1 cellular context compared by ENCODE assay signal in the genomic region with DNA sequence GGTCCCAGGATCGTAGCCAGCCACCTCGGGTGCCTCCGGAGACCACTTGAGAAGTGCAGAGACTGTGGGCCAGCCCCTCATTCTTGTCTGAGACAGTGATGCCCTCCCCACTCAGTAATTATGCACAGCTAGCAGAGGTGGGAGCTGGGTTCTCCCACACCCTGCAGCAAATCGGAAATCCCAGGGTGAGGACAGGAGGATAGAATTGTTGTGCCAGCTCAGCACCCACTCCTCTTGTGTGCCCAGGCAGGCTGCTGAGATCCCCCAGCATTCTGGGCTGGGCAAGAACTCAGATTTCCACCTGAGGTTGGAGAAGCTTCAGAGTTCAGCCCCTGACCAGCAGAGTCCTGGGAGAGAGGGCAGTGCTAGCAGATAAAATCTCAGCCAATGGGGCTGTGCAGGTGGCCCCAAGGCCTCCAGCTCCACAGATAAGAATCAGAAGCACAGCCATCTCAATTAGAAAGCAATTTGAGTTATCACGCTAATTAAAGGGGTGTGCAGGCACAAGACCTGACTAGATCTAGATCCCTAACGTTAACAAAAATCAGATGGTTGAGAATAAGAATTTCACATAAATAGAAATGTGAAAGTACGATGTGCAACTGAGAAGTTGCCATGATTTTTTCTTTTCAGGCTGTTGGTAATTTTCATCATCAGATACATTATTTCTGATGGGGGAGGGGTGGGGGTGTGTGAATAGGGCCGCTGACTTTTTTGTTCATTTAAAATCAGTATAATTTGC.
TF ChIP-seq lines count a peak whose summit lies in the region.

No MANE protein-coding gene starts in this region.

TF ChIP-seq in SK-N-SH, 30 proteins besides CTCF, POLR2A, EP300 and RAD21:
- no peak for TF ChIP-seq TEAD4 (IDR thresholded peaks at IDR 0.05; ENCODE audit: borderline replicate concordance, insufficient read depth)
- TF ChIP-seq GABPA (IDR thresholded peaks at IDR 0.05; ENCODE audit: low read depth), result no peak
- peak; percentile 65 for TF ChIP-seq TCF12 (IDR thresholded peaks at IDR 0.05)
- no peak for TF ChIP-seq ZBTB33 (IDR thresholded peaks at IDR 0.05; ENCODE audit: borderline replicate concordance, low read depth)
- peak; percentile 100 for TF ChIP-seq GATA2 (CRISPR knock-in tag; IDR thresholded peaks at IDR 0.05)
- TF ChIP-seq MEF2A (IDR thresholded peaks at IDR 0.05; ENCODE audit: borderline replicate concordance, low read depth), result no peak
- TF ChIP-seq, protein P1, sequence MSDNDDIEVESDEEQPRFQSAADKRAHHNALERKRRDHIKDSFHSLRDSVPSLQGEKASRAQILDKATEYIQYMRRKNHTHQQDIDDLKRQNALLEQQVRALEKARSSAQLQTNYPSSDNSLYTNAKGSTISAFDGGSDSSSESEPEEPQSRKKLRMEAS (IDR thresholded peaks at IDR 0.05; ENCODE audit: low read depth), result no peak
- TF ChIP-seq NFIC (IDR thresholded peaks at IDR 0.05; ENCODE audit: borderline replicate concordance), result no peak
- no peak for TF ChIP-seq NRF1 (IDR thresholded peaks at IDR 0.05; ENCODE audit: low read depth, low read length)
- TF ChIP-seq FOSL2 (IDR thresholded peaks at IDR 0.05; ENCODE audit: borderline replicate concordance, low read depth), result no peak
- TF ChIP-seq SMC3 (IDR thresholded peaks at IDR 0.05; ENCODE audit: low read depth, low read length), result peak; percentile 10; the same call in 1 of the 2 replicates
- TF ChIP-seq MXI1 (IDR thresholded peaks at IDR 0.05; ENCODE audit: low read depth, low read length), result peak; percentile 60; the same call in 1 of the 2 replicates
- no peak for TF ChIP-seq USF2 (IDR thresholded peaks at IDR 0.05; ENCODE audit: borderline replicate concordance, low read depth, low read length)
- TF ChIP-seq RFX5 (IDR thresholded peaks at IDR 0.05; ENCODE audit: low read length), result no peak
- no peak for TF ChIP-seq JUND (IDR thresholded peaks at IDR 0.05)
- peak; percentile 96 for TF ChIP-seq FOXJ3 (CRISPR knock-in tag; IDR thresholded peaks at IDR 0.05)
- TF ChIP-seq FOXM1 (IDR thresholded peaks at IDR 0.05; ENCODE audit: low read depth), result no peak
- no peak for TF ChIP-seq YY1 (IDR thresholded peaks at IDR 0.05; ENCODE audit: low read depth)
- no peak for TF ChIP-seq ELF1 (IDR thresholded peaks at IDR 0.05)
- TF ChIP-seq TAF1 (IDR thresholded peaks at IDR 0.05; ENCODE audit: borderline replicate concordance, low read depth, low read length), result no peak
- TF ChIP-seq RXRA (IDR thresholded peaks at IDR 0.05; ENCODE audit: borderline replicate concordance, low read depth), result no peak
- TF ChIP-seq, protein P2, sequence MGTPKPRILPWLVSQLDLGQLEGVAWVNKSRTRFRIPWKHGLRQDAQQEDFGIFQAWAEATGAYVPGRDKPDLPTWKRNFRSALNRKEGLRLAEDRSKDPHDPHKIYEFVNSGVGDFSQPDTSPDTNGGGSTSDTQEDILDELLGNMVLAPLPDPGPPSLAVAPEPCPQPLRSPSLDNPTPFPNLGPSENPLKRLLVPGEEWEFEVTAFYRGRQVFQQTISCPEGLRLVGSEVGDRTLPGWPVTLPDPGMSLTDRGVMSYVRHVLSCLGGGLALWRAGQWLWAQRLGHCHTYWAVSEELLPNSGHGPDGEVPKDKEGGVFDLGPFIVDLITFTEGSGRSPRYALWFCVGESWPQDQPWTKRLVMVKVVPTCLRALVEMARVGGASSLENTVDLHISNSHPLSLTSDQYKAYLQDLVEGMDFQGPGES (IDR thresholded peaks at IDR 0.05; ENCODE audit: low read depth, low read length), result no peak
- TF ChIP-seq CHD2 (IDR thresholded peaks at IDR 0.05; ENCODE audit: low read length, partially characterized antibody), result peak; percentile 90
- TF ChIP-seq, protein P3, sequence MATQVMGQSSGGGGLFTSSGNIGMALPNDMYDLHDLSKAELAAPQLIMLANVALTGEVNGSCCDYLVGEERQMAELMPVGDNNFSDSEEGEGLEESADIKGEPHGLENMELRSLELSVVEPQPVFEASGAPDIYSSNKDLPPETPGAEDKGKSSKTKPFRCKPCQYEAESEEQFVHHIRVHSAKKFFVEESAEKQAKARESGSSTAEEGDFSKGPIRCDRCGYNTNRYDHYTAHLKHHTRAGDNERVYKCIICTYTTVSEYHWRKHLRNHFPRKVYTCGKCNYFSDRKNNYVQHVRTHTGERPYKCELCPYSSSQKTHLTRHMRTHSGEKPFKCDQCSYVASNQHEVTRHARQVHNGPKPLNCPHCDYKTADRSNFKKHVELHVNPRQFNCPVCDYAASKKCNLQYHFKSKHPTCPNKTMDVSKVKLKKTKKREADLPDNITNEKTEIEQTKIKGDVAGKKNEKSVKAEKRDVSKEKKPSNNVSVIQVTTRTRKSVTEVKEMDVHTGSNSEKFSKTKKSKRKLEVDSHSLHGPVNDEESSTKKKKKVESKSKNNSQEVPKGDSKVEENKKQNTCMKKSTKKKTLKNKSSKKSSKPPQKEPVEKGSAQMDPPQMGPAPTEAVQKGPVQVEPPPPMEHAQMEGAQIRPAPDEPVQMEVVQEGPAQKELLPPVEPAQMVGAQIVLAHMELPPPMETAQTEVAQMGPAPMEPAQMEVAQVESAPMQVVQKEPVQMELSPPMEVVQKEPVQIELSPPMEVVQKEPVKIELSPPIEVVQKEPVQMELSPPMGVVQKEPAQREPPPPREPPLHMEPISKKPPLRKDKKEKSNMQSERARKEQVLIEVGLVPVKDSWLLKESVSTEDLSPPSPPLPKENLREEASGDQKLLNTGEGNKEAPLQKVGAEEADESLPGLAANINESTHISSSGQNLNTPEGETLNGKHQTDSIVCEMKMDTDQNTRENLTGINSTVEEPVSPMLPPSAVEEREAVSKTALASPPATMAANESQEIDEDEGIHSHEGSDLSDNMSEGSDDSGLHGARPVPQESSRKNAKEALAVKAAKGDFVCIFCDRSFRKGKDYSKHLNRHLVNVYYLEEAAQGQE (IDR thresholded peaks at IDR 0.05; ENCODE audit: low read depth, low read length), result no peak
- TF ChIP-seq, protein P4, sequence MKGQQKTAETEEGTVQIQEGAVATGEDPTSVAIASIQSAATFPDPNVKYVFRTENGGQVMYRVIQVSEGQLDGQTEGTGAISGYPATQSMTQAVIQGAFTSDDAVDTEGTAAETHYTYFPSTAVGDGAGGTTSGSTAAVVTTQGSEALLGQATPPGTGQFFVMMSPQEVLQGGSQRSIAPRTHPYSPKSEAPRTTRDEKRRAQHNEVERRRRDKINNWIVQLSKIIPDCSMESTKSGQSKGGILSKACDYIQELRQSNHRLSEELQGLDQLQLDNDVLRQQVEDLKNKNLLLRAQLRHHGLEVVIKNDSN (IDR thresholded peaks at IDR 0.05; ENCODE audit: borderline replicate concordance, low read depth), result no peak
- TF ChIP-seq RCOR1 (IDR thresholded peaks at IDR 0.05; ENCODE audit: low read length), result peak; percentile 100
- TF ChIP-seq PBX3 (IDR thresholded peaks at IDR 0.05), result no peak
- TF ChIP-seq SIN3A (IDR thresholded peaks at IDR 0.05; ENCODE audit: borderline replicate concordance, low read depth, low read length), result no peak
- TF ChIP-seq POLR2AphosphoS5 (IDR thresholded peaks at IDR 0.05; ENCODE audit: low read depth, low read length), result 0 out of 2 replicates have a peak, but pooled peaks have one; percentile 33
- TF ChIP-seq EZH2phosphoT487 (IDR thresholded peaks at IDR 0.05; ENCODE audit: borderline replicate concordance, low read depth), result no peak
